ENCODE assay signal across 13 cellular contexts in the genomic region with DNA sequence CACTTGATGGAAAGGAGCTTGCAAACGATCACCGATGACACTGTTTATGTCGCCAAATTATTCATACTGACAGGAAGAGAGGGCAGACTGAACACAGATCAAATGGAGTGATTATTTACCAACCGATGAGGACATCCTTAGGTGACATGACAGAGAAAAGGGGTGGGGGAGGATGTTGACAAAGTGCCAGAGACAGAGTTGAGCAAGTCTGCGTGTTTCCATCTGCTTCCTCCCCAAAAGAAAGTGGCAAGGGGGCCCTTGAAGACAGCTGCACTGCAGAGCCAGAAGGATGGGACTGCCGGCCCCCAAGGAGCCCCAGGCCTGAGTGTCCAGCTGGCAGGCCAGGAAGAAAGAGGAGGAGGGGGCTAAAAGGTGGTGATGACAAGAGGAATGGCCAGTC.
DNase-seq lines count a peak whose midpoint lies in the region; ATAC-seq and TF ChIP-seq lines count a peak whose summit lies in the region.
"Had no signal": no experiment of that assay in that cellular context is flagged by ENCODE, and none has a peak within 500 bp of the region (broad histone marks: within the 10 kb centered on the region; RNA-seq: fewer than 3 reads in every experiment).

No MANE protein-coding gene starts in this region.

- ATAC-seq in HG03280 (IDR thresholded peaks at IDR 0.05; ENCODE audit: unreplicated experiment) = no peak
- ATAC-seq: GM12878, K562 had no signal

- POLR2A ChIA-PET in HEK293T (lab: Yijun Ruan, JAX) = no interaction called here

- no peak overlapping the region for H3K4me3 Mint-ChIP-seq in activated T-cell treated with anti-CD3 and anti-CD28 coated beads, Interleukin-2, amount 50 U/mL, for 24 hours
- H3K4me3 Mint-ChIP-seq: B cell; dendritic cell treated with granulocyte-macrophage colony-stimulating factor and Interleukin-4, amounts not matched to agents 40 ng/mL and 50 ng/mL, for 4 days; memory B cell had no signal

- DNase-seq in stimulated activated naive CD4-positive, alpha-beta T cell (lab: John Stamatoyannopoulos, UW) = peak in 4 of 6 experiments; percentile 1 to 71 (median 70)
- DNase-seq in stimulated activated naive CD4-positive, alpha-beta T cell treated with Interleukin-2 at 50 U/mL for 16 hours (lab: John Stamatoyannopoulos, UW) = no peak
- DNase-seq in NCI-H82 (lab: John Stamatoyannopoulos, UW) = peak; percentile 88
- no peak for DNase-seq in activated T-cell treated with anti-CD3 and anti-CD28 coated beads, Interleukin-2, amount 50 U/mL, for 24 hours
- DNase-seq in stimulated activated CD8-positive, alpha-beta memory T cell treated with anti-CD3 and anti-CD28 coated beads, Interleukin-12 subunit alpha, Interleukin-12 subunit beta, amount 100 ng/mL, for 1 hour (ENCODE audit: low read depth) = peak; percentile 11
- no peak for DNase-seq in effector CD8-positive, alpha-beta T cell (lab: John Stamatoyannopoulos, UW)
- no peak for DNase-seq in HEK293T (ENCODE audit: extremely low spot score)

- CTCF ChIA-PET in HEK293T (lab: Yijun Ruan, JAX) = no interaction called here

- H3K4me1 Mint-ChIP-seq in activated T-cell treated with anti-CD3 and anti-CD28 coated beads, Interleukin-2, amount 50 U/mL, for 24 hours (ENCODE audit: low read depth) = peaks cover 26% of the 10 kb centered on the region
- H3K4me1 Mint-ChIP-seq: B cell had no signal

- H3K27ac Mint-ChIP-seq in activated T-cell treated with anti-CD3 and anti-CD28 coated beads, Interleukin-2, amount 50 U/mL, for 24 hours = peak overlapping the region; percentile 35
- H3K27ac Mint-ChIP-seq: B cell; dendritic cell treated with granulocyte-macrophage colony-stimulating factor and Interleukin-4, amounts not matched to agents 40 ng/mL and 50 ng/mL, for 4 days; memory B cell had no signal

- peaks cover 3% of the 10 kb centered on the region for H3K9me3 Mint-ChIP-seq in activated T-cell treated with anti-CD3 and anti-CD28 coated beads, Interleukin-2, amount 50 U/mL, for 24 hours
- H3K9me3 Mint-ChIP-seq: dendritic cell treated with granulocyte-macrophage colony-stimulating factor and Interleukin-4, amounts not matched to agents 40 ng/mL and 50 ng/mL, for 4 days; memory B cell had no signal

- H3K27me3 Mint-ChIP-seq in activated T-cell treated with anti-CD3 and anti-CD28 coated beads, Interleukin-2, amount 50 U/mL, for 24 hours = peaks cover 5% of the 10 kb centered on the region

- no peaks in the 10 kb centered on the region for H3K36me3 Mint-ChIP-seq in activated T-cell treated with anti-CD3 and anti-CD28 coated beads, Interleukin-2, amount 50 U/mL, for 24 hours (ENCODE audit: low read depth)
- H3K36me3 Mint-ChIP-seq: memory B cell had no signal

TF ChIP-seq in HEK293T, 16 proteins besides CTCF, POLR2A, EP300 and RAD21:
- no peak for TF ChIP-seq FOXM1 (IDR thresholded peaks at IDR 0.05; ENCODE audit: borderline replicate concordance)
- no peak for TF ChIP-seq ELF4 (IDR thresholded peaks at IDR 0.05)
- no peak for TF ChIP-seq ZNF384 (IDR thresholded peaks at IDR 0.05)

Comparison
In these comparisons a context has a peak if more than half of its experiments do, and no peak if none do; other contexts are left out.
1. DNase-seq: peak in stimulated activated naive CD4-positive, alpha-beta T cell (4 of 6), NCI-H82 (single experiment) and stimulated activated CD8-positive, alpha-beta memory T cell treated with anti-CD3 and anti-CD28 coated beads, Interleukin-12 subunit alpha, Interleukin-12 subunit beta, amount 100 ng/mL, for 1 hour (single experiment); none in stimulated activated naive CD4-positive, alpha-beta T cell treated with Interleukin-2 at 50 U/mL for 16 hours (single experiment), activated T-cell treated with anti-CD3 and anti-CD28 coated beads, Interleukin-2, amount 50 U/mL, for 24 hours (single experiment), effector CD8-positive, alpha-beta T cell (single experiment) and HEK293T (single experiment).